ENCODE assay signal across 29 cellular contexts in genomic region chr2:69225933-69226332, GRCh38.
DNase-seq lines count a peak whose midpoint lies in the region; ATAC-seq, FAIRE-seq and TF ChIP-seq lines count a peak whose summit lies in the region.
"Had no signal": no experiment of that assay in that cellular context is flagged by ENCODE, and none has a peak within 500 bp of the region (broad histone marks: within the 10 kb centered on the region; RNA-seq: fewer than 3 reads in every experiment).

No MANE protein-coding gene starts in this region.

- H3K79me2 ChIP-seq in astrocyte (ENCODE audit: insufficient read depth, low read length): no peaks in the 10 kb centered on the region

- peaks cover 31% of the 10 kb centered on the region for H3K36me3 Mint-ChIP-seq in HFFc6 (ENCODE audit: low read depth)
- peaks cover 2% of the 10 kb centered on the region for H3K36me3 Mint-ChIP-seq in astrocyte (ENCODE audit: low read depth, unreplicated experiment)
- peaks cover 0 to under 1% (median 0%) of the 10 kb centered on the region in 3 donors for H3K36me3 Mint-ChIP-seq in CD8-positive, alpha-beta memory T cell
- H3K36me3 Mint-ChIP-seq in stimulated activated memory B cell treated with anti-CD40 and anti-IgM and Interleukin-4, amounts not matched to agents 10 μg/mL and 1 μg/mL and 100 μg/mL, for 72 hours: no peaks in the 10 kb centered on the region
- no peaks in the 10 kb centered on the region for H3K36me3 Mint-ChIP-seq in naive thymus-derived CD8-positive, alpha-beta T cell
- H3K36me3 Mint-ChIP-seq: activated naive CD8-positive, alpha-beta T cell; immature natural killer cell; memory B cell; stimulated activated naive B cell treated with anti-CD40 and anti-IgM and Interleukin-4, amounts not matched to agents 10 μg/mL and 1 μg/mL and 100 μg/mL, for 72 hours; T-cell had no signal

- H3K4me1 ChIP-seq in astrocyte (ENCODE audit: insufficient read depth, low read length): peaks cover 29% of the 10 kb centered on the region
- no peaks in the 10 kb centered on the region for H3K4me1 ChIP-seq in CD8-positive, alpha-beta memory T cell (ENCODE audit: insufficient read depth, low read length)
- H3K4me1 ChIP-seq: prostate gland had no signal

- H4K20me1 ChIP-seq in astrocyte (ENCODE audit: insufficient read depth, low read length): no peaks in the 10 kb centered on the region

- peaks cover 63% of the 10 kb centered on the region for H3K4me1 Mint-ChIP-seq in HFFc6 (ENCODE audit: low read depth)
- peaks cover 55% of the 10 kb centered on the region for H3K4me1 Mint-ChIP-seq in astrocyte (ENCODE audit: low read depth, unreplicated experiment)
- no peaks in the 10 kb centered on the region for H3K4me1 Mint-ChIP-seq in CD8-positive, alpha-beta memory T cell
- no peaks in the 10 kb centered on the region for H3K4me1 Mint-ChIP-seq in stimulated activated memory B cell treated with anti-CD40 and anti-IgM and Interleukin-4, amounts not matched to agents 10 μg/mL and 1 μg/mL and 100 μg/mL, for 72 hours
- H3K4me1 Mint-ChIP-seq in naive thymus-derived CD8-positive, alpha-beta T cell: no peaks in the 10 kb centered on the region
- H3K4me1 Mint-ChIP-seq: activated CD4-positive, alpha-beta T cell treated with anti-CD3 and anti-CD28 coated beads, Interleukin-2, amount 10 ng/mL, durations not matched to agents 24 days and 14 days; immature natural killer cell; memory B cell; stimulated activated naive B cell treated with anti-CD40 and anti-IgM and Interleukin-4, amounts not matched to agents 10 μg/mL and 1 μg/mL and 100 μg/mL, for 72 hours; T-cell had no signal

- peak; percentile 67 for FAIRE-seq in astrocyte (lab: Jason Lieb, UNC)
- FAIRE-seq: G401.6 had no signal

- H2AFZ ChIP-seq in astrocyte (ENCODE audit: low read depth, low read length): no peak overlapping the region

- no peaks in the 10 kb centered on the region for H3K36me3 ChIP-seq in astrocyte (ENCODE audit: insufficient read depth, low read length)
- no peaks in the 10 kb centered on the region for H3K36me3 ChIP-seq in CD8-positive, alpha-beta memory T cell (ENCODE audit: insufficient read depth, low read length)
- H3K36me3 ChIP-seq: prostate gland, upper lobe of left lung had no signal

- no peaks in the 10 kb centered on the region for H3K9me3 ChIP-seq in astrocyte (ENCODE audit: insufficient read depth, low read depth, low read length)
- no peaks in the 10 kb centered on the region for H3K9me3 ChIP-seq in CD8-positive, alpha-beta memory T cell (ENCODE audit: low read length)
- H3K9me3 ChIP-seq: body of pancreas, prostate gland, upper lobe of left lung had no signal

- H3K27me3 ChIP-seq in astrocyte (ENCODE audit: insufficient read depth, low read length): no peaks in the 10 kb centered on the region
- H3K27me3 ChIP-seq in CD8-positive, alpha-beta memory T cell (ENCODE audit: insufficient read depth, low read length, poor library complexity, severe bottlenecking): no peaks in the 10 kb centered on the region
- H3K27me3 ChIP-seq: body of pancreas, upper lobe of left lung had no signal

- H3K4me2 ChIP-seq in astrocyte (ENCODE audit: low read length): peak overlapping the region; percentile 45

- H3K4me3 ChIP-seq in astrocyte (ENCODE audit: insufficient read depth, low read depth, low read length): no peak overlapping the region
- H3K4me3 ChIP-seq in CD8-positive, alpha-beta memory T cell (ENCODE audit: low read length): no peak overlapping the region
- H3K4me3 ChIP-seq: body of pancreas, prostate gland, upper lobe of left lung had no signal

- ATAC-seq in stimulated activated memory B cell treated with anti-CD40 and anti-IgM and Interleukin-4, amounts not matched to agents 10 μg/mL and 1 μg/mL and 100 μg/mL, for 72 hours: no peak
- no peak for ATAC-seq in naive thymus-derived CD8-positive, alpha-beta T cell
- ATAC-seq: body of pancreas; HCT116; left lobe of liver; stimulated activated naive B cell treated with anti-CD40 and anti-IgM and Interleukin-4, amounts not matched to agents 10 μg/mL and 1 μg/mL and 100 μg/mL, for 72 hours; T-cell had no signal

- POLR2A ChIA-PET in CD8-positive, alpha-beta memory T cell (lab: Charles Lee): no interaction called here
- POLR2A ChIA-PET in naive thymus-derived CD8-positive, alpha-beta T cell (lab: Charles Lee): no interaction called here

- H3K27me3 Mint-ChIP-seq in HFFc6 (ENCODE audit: insufficient read depth) (no peaks in the 10 kb centered on the region; the same call in 1 of the 2 replicates), astrocyte (ENCODE audit: low read depth, unreplicated experiment) (no peaks in the 10 kb centered on the region)
- peaks cover 6 to 57% of the 10 kb centered on the region in 2 donors for H3K27me3 Mint-ChIP-seq in CD8-positive, alpha-beta memory T cell
- peaks cover 16% of the 10 kb centered on the region for H3K27me3 Mint-ChIP-seq in stimulated activated memory B cell treated with anti-CD40 and anti-IgM and Interleukin-4, amounts not matched to agents 10 μg/mL and 1 μg/mL and 100 μg/mL, for 72 hours
- H3K27me3 Mint-ChIP-seq in naive thymus-derived CD8-positive, alpha-beta T cell: peaks cover 0 to 23% (median 5%) of the 10 kb centered on the region in 5 donors

- H3K9me3 Mint-ChIP-seq in HFFc6 (no peaks in the 10 kb centered on the region), astrocyte (ENCODE audit: unreplicated experiment) (peaks cover 5% of the 10 kb centered on the region)
- peaks cover 0 to 2% (median 0%) of the 10 kb centered on the region in 5 donors for H3K9me3 Mint-ChIP-seq in CD8-positive, alpha-beta memory T cell
- H3K9me3 Mint-ChIP-seq in stimulated activated memory B cell treated with anti-CD40 and anti-IgM and Interleukin-4, amounts not matched to agents 10 μg/mL and 1 μg/mL and 100 μg/mL, for 72 hours: peaks cover 3% of the 10 kb centered on the region
- no peaks in the 10 kb centered on the region for H3K9me3 Mint-ChIP-seq in naive thymus-derived CD8-positive, alpha-beta T cell
- H3K9me3 Mint-ChIP-seq: activated CD4-positive, alpha-beta T cell treated with anti-CD3 and anti-CD28 coated beads, Interleukin-2, amount 10 ng/mL, durations not matched to agents 24 days and 14 days; memory B cell had no signal

- CTCF ChIA-PET in CD8-positive, alpha-beta memory T cell (lab: Charles Lee): no interaction called here

- H3K4me3 Mint-ChIP-seq in HFFc6 (peak overlapping the region; percentile 31; the same call in 1 of the 2 replicates), astrocyte (ENCODE audit: unreplicated experiment) (no peak overlapping the region)
- H3K4me3 Mint-ChIP-seq in CD8-positive, alpha-beta memory T cell: no peak overlapping the region
- no peak overlapping the region for H3K4me3 Mint-ChIP-seq in stimulated activated memory B cell treated with anti-CD40 and anti-IgM and Interleukin-4, amounts not matched to agents 10 μg/mL and 1 μg/mL and 100 μg/mL, for 72 hours
- H3K4me3 Mint-ChIP-seq in naive thymus-derived CD8-positive, alpha-beta T cell: no peak overlapping the region
- H3K4me3 Mint-ChIP-seq: activated CD4-positive, alpha-beta T cell treated with anti-CD3 and anti-CD28 coated beads, Interleukin-2, amount 10 ng/mL, durations not matched to agents 24 days and 14 days; activated naive CD8-positive, alpha-beta T cell; immature natural killer cell; memory B cell; stimulated activated naive B cell treated with anti-CD40 and anti-IgM and Interleukin-4, amounts not matched to agents 10 μg/mL and 1 μg/mL and 100 μg/mL, for 72 hours; T-cell had no signal

- peak overlapping the region; percentile 68 for H3K27ac ChIP-seq in astrocyte (ENCODE audit: low read depth, low read length)
- no peak overlapping the region for H3K27ac ChIP-seq in CD8-positive, alpha-beta memory T cell (ENCODE audit: low read depth, low read length)
- H3K27ac ChIP-seq: body of pancreas, prostate gland, upper lobe of left lung had no signal

- H3K27ac Mint-ChIP-seq in HFFc6 (peak overlapping the region; percentile 83), astrocyte (ENCODE audit: unreplicated experiment) (peak overlapping the region; percentile 93)
- H3K27ac Mint-ChIP-seq in CD8-positive, alpha-beta memory T cell: no peak overlapping the region
- no peak overlapping the region for H3K27ac Mint-ChIP-seq in stimulated activated memory B cell treated with anti-CD40 and anti-IgM and Interleukin-4, amounts not matched to agents 10 μg/mL and 1 μg/mL and 100 μg/mL, for 72 hours
- no peak overlapping the region for H3K27ac Mint-ChIP-seq in naive thymus-derived CD8-positive, alpha-beta T cell
- H3K27ac Mint-ChIP-seq: activated CD4-positive, alpha-beta T cell treated with anti-CD3 and anti-CD28 coated beads, Interleukin-2, amount 10 ng/mL, durations not matched to agents 24 days and 14 days; activated naive CD8-positive, alpha-beta T cell; immature natural killer cell; memory B cell; stimulated activated naive B cell treated with anti-CD40 and anti-IgM and Interleukin-4, amounts not matched to agents 10 μg/mL and 1 μg/mL and 100 μg/mL, for 72 hours; T-cell had no signal

- peak overlapping the region; percentile 29 for H3K9ac ChIP-seq in astrocyte (ENCODE audit: low read length)

- TF ChIP-seq CTCF in HFFc6 (IDR thresholded peaks at IDR 0.05) (no peak), astrocyte (IDR thresholded peaks at IDR 0.05; ENCODE audit: insufficient read depth, low read depth, low read length) (no peak)

- DNase-seq in HFFc6: no peak
- peak; percentile 88 for DNase-seq in astrocyte (ENCODE audit: low read depth)
- peak; percentile 38 for DNase-seq in fibroblast of peridontal ligament (ENCODE audit: extremely low read depth)
- peak; percentile 28 for DNase-seq in non-pigmented ciliary epithelial cell (ENCODE audit: low read depth)
- DNase-seq in GDM1 (lab: John Stamatoyannopoulos, UW): no peak
- no peak for DNase-seq in CD8-positive, alpha-beta memory T cell
- no peak for DNase-seq in naive thymus-derived CD8-positive, alpha-beta T cell
- DNase-seq: activated CD4-positive, alpha-beta T cell treated with anti-CD3 and anti-CD28 coated beads, Interleukin-2, amount 10 ng/mL, durations not matched to agents 24 days and 14 days; activated CD8-positive, alpha-beta memory T cell treated with anti-CD3 and anti-CD28 coated beads for 24 hours; body of pancreas; C1 segment of cervical spinal cord; COR-L47; DMS53; hypothalamus; immature natural killer cell; NCI-H1092; NCI-H1694 treated with DMSO at 0.1 percent for 48 hours; NCI-H446 treated with DMSO at 0.1 percent for 48 hours; NCI-H774; stimulated activated naive B cell treated with anti-CD40 and anti-IgM and Interleukin-4, amounts not matched to agents 10 μg/mL and 1 μg/mL and 100 μg/mL, for 72 hours; T-cell; upper lobe of left lung had no signal

Comparison
In these comparisons a context has a peak if more than half of its experiments do, and no peak if none do; other contexts are left out.
1. DNase-seq: peak in astrocyte (single experiment), fibroblast of peridontal ligament (single experiment) and non-pigmented ciliary epithelial cell (single experiment); none in HFFc6 (single experiment), GDM1 (single experiment), CD8-positive, alpha-beta memory T cell (0 of 5) and naive thymus-derived CD8-positive, alpha-beta T cell (0 of 10).
2. H3K27ac Mint-ChIP-seq: peak in HFFc6 (single experiment) and astrocyte (single experiment); none in CD8-positive, alpha-beta memory T cell (0 of 8), stimulated activated memory B cell treated with anti-CD40 and anti-IgM and Interleukin-4, amounts not matched to agents 10 μg/mL and 1 μg/mL and 100 μg/mL, for 72 hours (single experiment) and naive thymus-derived CD8-positive, alpha-beta T cell (0 of 10).